1 cellular context compared by ENCODE assay signal in the genomic region with DNA sequence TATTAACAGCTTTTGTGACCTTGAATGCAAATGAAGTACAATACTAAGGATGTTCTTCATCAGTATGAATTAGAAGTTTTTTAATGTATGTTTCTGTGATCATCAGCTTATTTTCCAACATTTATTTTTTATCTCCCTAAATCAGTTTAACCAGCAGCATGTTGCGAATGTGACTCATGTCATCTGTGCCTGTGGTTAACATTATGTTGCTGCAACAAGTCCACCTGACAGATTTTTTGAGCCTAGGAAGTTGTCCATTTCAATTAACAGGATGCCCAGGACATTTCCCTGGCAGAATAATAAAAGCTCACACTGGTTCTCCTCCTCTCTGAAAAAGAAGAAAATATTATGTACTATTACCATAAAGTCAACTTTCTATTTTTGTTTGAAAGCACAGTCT.
TF ChIP-seq lines count a peak whose summit lies in the region.

No MANE protein-coding gene starts in this region.

TF ChIP-seq in GM12878, 131 proteins besides CTCF, POLR2A, EP300 and RAD21:
- TF ChIP-seq, protein P1, sequence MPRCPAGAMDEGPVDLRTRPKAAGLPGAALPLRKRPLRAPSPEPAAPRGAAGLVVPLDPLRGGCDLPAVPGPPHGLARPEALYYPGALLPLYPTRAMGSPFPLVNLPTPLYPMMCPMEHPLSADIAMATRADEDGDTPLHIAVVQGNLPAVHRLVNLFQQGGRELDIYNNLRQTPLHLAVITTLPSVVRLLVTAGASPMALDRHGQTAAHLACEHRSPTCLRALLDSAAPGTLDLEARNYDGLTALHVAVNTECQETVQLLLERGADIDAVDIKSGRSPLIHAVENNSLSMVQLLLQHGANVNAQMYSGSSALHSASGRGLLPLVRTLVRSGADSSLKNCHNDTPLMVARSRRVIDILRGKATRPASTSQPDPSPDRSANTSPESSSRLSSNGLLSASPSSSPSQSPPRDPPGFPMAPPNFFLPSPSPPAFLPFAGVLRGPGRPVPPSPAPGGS (IDR thresholded peaks at IDR 0.05; ENCODE audit: borderline replicate concordance, insufficient read depth, low read depth, low read length, poor library complexity, severe bottlenecking): no peak
- TF ChIP-seq, protein P2, sequence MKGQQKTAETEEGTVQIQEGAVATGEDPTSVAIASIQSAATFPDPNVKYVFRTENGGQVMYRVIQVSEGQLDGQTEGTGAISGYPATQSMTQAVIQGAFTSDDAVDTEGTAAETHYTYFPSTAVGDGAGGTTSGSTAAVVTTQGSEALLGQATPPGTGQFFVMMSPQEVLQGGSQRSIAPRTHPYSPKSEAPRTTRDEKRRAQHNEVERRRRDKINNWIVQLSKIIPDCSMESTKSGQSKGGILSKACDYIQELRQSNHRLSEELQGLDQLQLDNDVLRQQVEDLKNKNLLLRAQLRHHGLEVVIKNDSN (IDR thresholded peaks at IDR 0.05; ENCODE audit: borderline replicate concordance, extremely low read length, insufficient read depth, low read depth, low read length): no peak
- no peak for TF ChIP-seq RFX5 (IDR thresholded peaks at IDR 0.05; ENCODE audit: low read depth, low read length)
- TF ChIP-seq, protein P3, sequence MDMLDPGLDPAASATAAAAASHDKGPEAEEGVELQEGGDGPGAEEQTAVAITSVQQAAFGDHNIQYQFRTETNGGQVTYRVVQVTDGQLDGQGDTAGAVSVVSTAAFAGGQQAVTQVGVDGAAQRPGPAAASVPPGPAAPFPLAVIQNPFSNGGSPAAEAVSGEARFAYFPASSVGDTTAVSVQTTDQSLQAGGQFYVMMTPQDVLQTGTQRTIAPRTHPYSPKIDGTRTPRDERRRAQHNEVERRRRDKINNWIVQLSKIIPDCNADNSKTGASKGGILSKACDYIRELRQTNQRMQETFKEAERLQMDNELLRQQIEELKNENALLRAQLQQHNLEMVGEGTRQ (IDR thresholded peaks at IDR 0.05; ENCODE audit: borderline replicate concordance, low read depth, low read length): no peak
- no peak for TF ChIP-seq PAX8 (IDR thresholded peaks at IDR 0.05)
